Comparison of ENCODE assay signal across 9 cellular contexts in the genomic region with DNA sequence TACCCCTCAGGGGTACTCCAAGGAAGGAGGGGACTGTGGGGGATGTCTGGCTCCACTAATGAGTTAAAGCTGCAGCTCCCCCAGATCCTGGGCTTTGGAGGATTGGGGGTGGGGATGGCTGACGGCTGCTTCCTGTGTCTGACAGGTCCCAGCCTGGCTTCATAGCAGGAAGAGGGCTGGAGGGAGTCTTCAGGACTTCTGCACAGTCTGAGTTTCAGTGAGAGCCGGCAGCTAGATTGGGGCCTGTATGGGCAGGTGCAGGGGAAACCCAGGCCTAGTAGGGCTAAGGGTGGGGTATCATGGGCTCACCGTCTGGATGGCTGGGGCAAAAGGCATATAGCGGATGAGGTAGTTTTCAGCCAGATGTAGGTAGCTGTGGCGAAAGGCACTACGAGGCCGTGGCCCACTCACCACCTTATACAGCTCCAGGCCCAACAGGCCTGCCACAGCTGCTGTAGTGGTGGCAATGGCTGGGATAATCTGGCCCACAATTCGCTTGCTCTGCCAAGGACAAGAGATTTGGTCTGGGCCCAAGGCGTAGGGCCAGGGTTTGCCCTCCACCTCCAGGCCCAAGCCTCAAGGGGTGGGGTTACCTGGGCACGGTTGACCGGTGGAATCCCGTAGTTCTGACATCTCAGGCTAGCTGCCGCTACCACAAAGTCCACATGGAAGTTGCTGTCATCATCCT. TPM values are rescaled to one million over a fixed set of nuclear protein-coding genes. Genes with fewer than 3 reads are reported as not detected.
A peak's percentile ranks its signal among the peaks of the same experiment; 100 is the strongest.
DNase-seq lines count a peak whose midpoint lies in the region; ATAC-seq lines count a peak whose summit lies in the region.
"Had no signal": no experiment of that assay in that cellular context is flagged by ENCODE, and none has a peak within 500 bp of the region (broad histone marks: within the 10 kb centered on the region; RNA-seq: fewer than 3 reads in every experiment).

No MANE protein-coding gene starts in this region.

- no peaks in the 10 kb centered on the region for H3K27me3 Mint-ChIP-seq in activated CD4-positive, alpha-beta T cell treated with anti-CD3 and anti-CD28 coated beads, Interleukin-2, amount 10 ng/mL, durations not matched to agents 7 days and 5 days
- peaks cover 1% of the 10 kb centered on the region for H3K27me3 Mint-ChIP-seq in T-helper 17 cell

- CTCF ChIA-PET in activated CD4-positive, alpha-beta T cell treated with anti-CD3 and anti-CD28 coated beads, Interleukin-2, amount 10 ng/mL, durations not matched to agents 7 days and 5 days (lab: Charles Lee): interaction anchor here (0.5 to 2.6 kb wide), 4 partner anchors 10 to 32 kb away, joined by 3 to 10 read pairs (median 4); no protein-coding TSS in a partner anchor

- H3K4me1 Mint-ChIP-seq in activated CD4-positive, alpha-beta T cell treated with anti-CD3 and anti-CD28 coated beads, Interleukin-2, amount 10 ng/mL, durations not matched to agents 7 days and 5 days: peaks cover 54% of the 10 kb centered on the region
- peaks cover 33% of the 10 kb centered on the region for H3K4me1 Mint-ChIP-seq in T-helper 17 cell

- DNase-seq in activated CD4-positive, alpha-beta T cell treated with anti-CD3 and anti-CD28 coated beads, Interleukin-2, amount 10 ng/mL, durations not matched to agents 7 days and 5 days: no peak
- no peak for DNase-seq in activated CD4-positive, alpha-beta T cell treated with anti-CD3 and anti-CD28 coated beads, Interleukin-2, amount 50 U/mL, for 1 hour
- no peak for DNase-seq in T-helper 17 cell
- DNase-seq in hepatic stellate cell (ENCODE audit: low spot score): peak; percentile 55
- DNase-seq in substantia nigra (lab: John Stamatoyannopoulos, UW): peak in 1 of 49 donors; percentile 11
- no peak for DNase-seq in stimulated activated CD4-positive, alpha-beta T cell treated with anti-CD3 and anti-CD28 coated beads, Interleukin-4, amount 100 ng/mL, for 1 hour

- POLR2A ChIA-PET in activated CD4-positive, alpha-beta T cell treated with anti-CD3 and anti-CD28 coated beads, Interleukin-2, amount 10 ng/mL, durations not matched to agents 7 days and 5 days (lab: Charles Lee): no interaction called here

- no peak for ATAC-seq in T-helper 17 cell
- ATAC-seq in HG03469 (IDR thresholded peaks at IDR 0.05; ENCODE audit: unreplicated experiment): no peak
- ATAC-seq in HG03520 (IDR thresholded peaks at IDR 0.05; ENCODE audit: unreplicated experiment): no peak

- H3K9me3 ChIP-seq in T-helper 17 cell (ENCODE audit: control insufficient read depth, low read length, poor library complexity, severe bottlenecking): no peaks in the 10 kb centered on the region

- peak overlapping the region; percentile 40 for H3K27ac ChIP-seq in substantia nigra (ENCODE audit: low read depth, low read length, poor library complexity, severe bottlenecking)

- no peaks in the 10 kb centered on the region for H3K9me3 Mint-ChIP-seq in activated CD4-positive, alpha-beta T cell treated with anti-CD3 and anti-CD28 coated beads, Interleukin-2, amount 10 ng/mL, durations not matched to agents 7 days and 5 days

- H3K4me3 Mint-ChIP-seq in activated CD4-positive, alpha-beta T cell treated with anti-CD3 and anti-CD28 coated beads, Interleukin-2, amount 10 ng/mL, durations not matched to agents 7 days and 5 days: no peak overlapping the region
- no peak overlapping the region for H3K4me3 Mint-ChIP-seq in T-helper 17 cell

- H3K36me3 Mint-ChIP-seq in activated CD4-positive, alpha-beta T cell treated with anti-CD3 and anti-CD28 coated beads, Interleukin-2, amount 10 ng/mL, durations not matched to agents 7 days and 5 days (ENCODE audit: low read depth): peaks cover 36% of the 10 kb centered on the region
- H3K36me3 Mint-ChIP-seq in T-helper 17 cell (ENCODE audit: low read depth): peaks cover 7% of the 10 kb centered on the region

- H3K27ac Mint-ChIP-seq in activated CD4-positive, alpha-beta T cell treated with anti-CD3 and anti-CD28 coated beads, Interleukin-2, amount 10 ng/mL, durations not matched to agents 7 days and 5 days: peak overlapping the region; percentile 50
- peak overlapping the region; percentile 76 for H3K27ac Mint-ChIP-seq in T-helper 17 cell

RNA-seq across cellular contexts. Expression of gene INKA1, which starts 4.5 kb away (rescaled TPM):
- total RNA-seq in activated CD4-positive, alpha-beta T cell treated with anti-CD3 and anti-CD28 coated beads, Interleukin-2, amount 10 ng/mL, durations not matched to agents 7 days and 5 days: under 1 TPM; 0.46 to 0.60 TPM
- total RNA-seq in T-helper 17 cell: 1 to 10 TPM in 1 of 2 donors, under 1 TPM in 1; 0.92 to 5.2 TPM

RNA-seq across cellular contexts. Expression of gene UBA7, which starts 6.2 kb away (rescaled TPM):
- total RNA-seq in activated CD4-positive, alpha-beta T cell treated with anti-CD3 and anti-CD28 coated beads, Interleukin-2, amount 10 ng/mL, durations not matched to agents 7 days and 5 days: 100 to 1,000 TPM; 249 to 256 TPM
- total RNA-seq in T-helper 17 cell: 100 to 1,000 TPM; 173 to 198 TPM

RNA-seq across cellular contexts. Expression of gene CDHR4, which starts 7.9 kb away (rescaled TPM):
- under 1 TPM in 1 of 2 experiments, not detected in 1; 0.08 TPM for total RNA-seq in activated CD4-positive, alpha-beta T cell treated with anti-CD3 and anti-CD28 coated beads, Interleukin-2, amount 10 ng/mL, durations not matched to agents 7 days and 5 days
- under 1 TPM in 1 of 2 donors, not detected in 1; 0.37 TPM for total RNA-seq in T-helper 17 cell
- total RNA-seq: epithelial cell of proximal tubule had no signal

RNA-seq across cellular contexts. Expression of gene IP6K1, which starts 21.2 kb away (rescaled TPM):
- total RNA-seq in activated CD4-positive, alpha-beta T cell treated with anti-CD3 and anti-CD28 coated beads, Interleukin-2, amount 10 ng/mL, durations not matched to agents 7 days and 5 days: 10 to 100 TPM; 35.7 to 38.9 TPM
- 10 to 100 TPM; 54.1 to 56.4 TPM for total RNA-seq in T-helper 17 cell

RNA-seq across cellular contexts. Expression of gene TRAIP, which starts 48.8 kb away (rescaled TPM):
- 10 to 100 TPM; 30.9 to 31.0 TPM for total RNA-seq in activated CD4-positive, alpha-beta T cell treated with anti-CD3 and anti-CD28 coated beads, Interleukin-2, amount 10 ng/mL, durations not matched to agents 7 days and 5 days
- total RNA-seq in T-helper 17 cell: 1 to 10 TPM; 4.8 to 5.5 TPM
